8 cellular contexts compared by ENCODE assay signal in genomic region chr1:28259935-28260802, GRCh38. TPM values are rescaled to one million over a fixed set of nuclear protein-coding genes. Genes with fewer than 3 reads are reported as not detected.
DNase-seq lines count a peak whose midpoint lies in the region; ATAC-seq, FAIRE-seq and TF ChIP-seq lines count a peak whose summit lies in the region.

No MANE protein-coding gene starts in this region.

- CTCF ChIA-PET in A673 (lab: Charles Lee): interaction anchor here (1.1 kb wide), 1 partner anchor 12 kb away, joined by 5 read pairs; no protein-coding TSS in a partner anchor

- TF ChIP-seq POLR2A in GM18505 (IDR thresholded peaks at IDR 0.05; ENCODE audit: borderline replicate concordance, extremely low read depth, insufficient read depth, insufficient read length): no peak

- TF ChIP-seq CTCF in A673 (conservative IDR thresholded peaks at IDR 0.05; ENCODE audit: low read depth, low read length): no peak

- ATAC-seq in GM18505 (IDR thresholded peaks at IDR 0.05; ENCODE audit: unreplicated experiment) (peak; percentile 1), GM18519 (IDR thresholded peaks at IDR 0.05; ENCODE audit: low FRiP score, unreplicated experiment) (no peak)
- no peak for ATAC-seq in naive thymus-derived CD8-positive, alpha-beta T cell

- H3K4me1 ChIP-seq in A673 (ENCODE audit: insufficient read depth, low read length, poor library complexity, severe bottlenecking): peaks cover 11% of the 10 kb centered on the region

- no peak for FAIRE-seq in urothelium cell line (lab: Jason Lieb, UNC)

- peak overlapping the region; percentile 100 for H3K4me3 ChIP-seq in A673 (ENCODE audit: low read depth, low read length, poor library complexity, severe bottlenecking)

- intact Hi-C loops in A673 (cut with micrococcal nuclease; ENCODE audit: unreplicated experiment): loop anchor here (2.0 kb wide), 1 partner anchor 69 kb away; the partner anchor contains the start of gene MED18

- no peaks in the 10 kb centered on the region for H3K27me3 ChIP-seq in A673 (replicated peaks; ENCODE audit: insufficient read depth, low read depth, low read length, poor library complexity)

- peak overlapping the region; percentile 74 to 90 (median 80) for H3K4me3 Mint-ChIP-seq in naive thymus-derived CD8-positive, alpha-beta T cell

- POLR2A ChIA-PET in A673 (lab: Charles Lee; ENCODE audit: low non-redundant PET): interaction anchor here (0.5 to 2.5 kb wide), 2 partner anchors 11 to 253 kb away, joined by 3 to 10 read pairs; no protein-coding TSS in a partner anchor
- POLR2A ChIA-PET in naive thymus-derived CD8-positive, alpha-beta T cell (lab: Charles Lee): interaction anchor here (0.6 to 8.2 kb wide), 17 partner anchors 8 to 1011 kb away, joined by 3 to 95 read pairs (median 3); partner anchors contain the start of genes ATP5IF1, MED18, RCC1 and YTHDF2

- no peaks in the 10 kb centered on the region for H3K9me3 ChIP-seq in A673 (ENCODE audit: low read depth, low read length, poor library complexity, severe bottlenecking)

- no peaks in the 10 kb centered on the region for H3K36me3 Mint-ChIP-seq in naive thymus-derived CD8-positive, alpha-beta T cell

- peak overlapping the region; percentile 92 for H3K27ac ChIP-seq in A673 (ENCODE audit: low read depth, low read length, poor library complexity, severe bottlenecking)

- H3K27me3 Mint-ChIP-seq in naive thymus-derived CD8-positive, alpha-beta T cell: peaks cover 0 to 4% (median 0%) of the 10 kb centered on the region in 5 donors

- H3K4me1 Mint-ChIP-seq in naive thymus-derived CD8-positive, alpha-beta T cell: peaks cover 19 to 52% (median 38%) of the 10 kb centered on the region in 4 donors

- H3K9me3 Mint-ChIP-seq in naive thymus-derived CD8-positive, alpha-beta T cell: no peaks in the 10 kb centered on the region

- H3K36me3 ChIP-seq in A673 (ENCODE audit: insufficient read depth, low read length, poor library complexity, severe bottlenecking): no peaks in the 10 kb centered on the region

- peak overlapping the region in 7 of 10 donors; percentile 25 to 86 (median 70) for H3K27ac Mint-ChIP-seq in naive thymus-derived CD8-positive, alpha-beta T cell

- BruUV-seq in A673 (replicated peaks; lab: Mats Ljungman, UMichigan): no TSS peak

- DNase-seq in A673 (ENCODE audit: low spot score) (peak; percentile 56), NCI-H2227 (lab: John Stamatoyannopoulos, UW; ENCODE audit: unreplicated experiment) (peak; percentile 85), fibroblast of the conjunctiva (ENCODE audit: low read depth) (peak; percentile 80), urothelium cell line (ENCODE audit: low spot score) (peak; percentile 80)
- DNase-seq in activated effector memory CD4-positive, alpha-beta T cell treated with Interleukin-2 at 50 U/mL for 16 hours: peak; percentile 13
- DNase-seq in naive thymus-derived CD8-positive, alpha-beta T cell: peak in 3 of 10 donors; percentile 15 to 26 (median 20)

RNA-seq across cellular contexts. Expression of gene SESN2, which starts 0.9 kb away (rescaled TPM):
- total RNA-seq in A673 (2021): 15.7 and 19.8 TPM in 2 replicates
- 1 to 10 TPM; 6.4 to 6.6 TPM for total RNA-seq in naive thymus-derived CD8-positive, alpha-beta T cell
- polyA plus RNA-seq in naive thymus-derived CD8-positive, alpha-beta T cell: 1 to 10 TPM; 1.6 to 8.2 (median 4.7) TPM

RNA-seq across cellular contexts. Expression of gene ATP5IF1, which starts 24.2 kb away (rescaled TPM):
- total RNA-seq in A673 (2021): 144 and 158 TPM in 2 replicates
- total RNA-seq in naive thymus-derived CD8-positive, alpha-beta T cell: 100 to 1,000 TPM; 113 to 120 TPM
- polyA plus RNA-seq in naive thymus-derived CD8-positive, alpha-beta T cell: 100 to 1,000 TPM; 468 to 666 (median 606) TPM

RNA-seq across cellular contexts. Expression of gene DNAJC8, which starts 27.3 kb away (rescaled TPM):
- total RNA-seq in A673 (2021): 134 and 135 TPM in 2 replicates
- total RNA-seq in naive thymus-derived CD8-positive, alpha-beta T cell: 10 to 100 TPM; 68.1 to 79.4 TPM
- polyA plus RNA-seq in naive thymus-derived CD8-positive, alpha-beta T cell: 100 to 1,000 TPM; 145 to 156 (median 151) TPM
